ENCODE assay signal across 1 cellular context in genomic region chr19:35116085-35116801, GRCh38.
TF ChIP-seq lines count a peak whose summit lies in the region.

No MANE protein-coding gene starts in this region.

TF ChIP-seq in HepG2, 621 proteins besides CTCF, POLR2A, EP300 and RAD21:
- TF ChIP-seq KDM2A (CRISPR knock-in tag; IDR thresholded peaks at IDR 0.05; ENCODE audit: borderline replicate concordance, low read depth) = no peak
- TF ChIP-seq SNAPC4 (CRISPR knock-in tag; IDR thresholded peaks at IDR 0.05) = no peak
- no peak for TF ChIP-seq BRCA1 (CRISPR knock-in tag; IDR thresholded peaks at IDR 0.05)
- TF ChIP-seq ZNF501 (CRISPR knock-in tag; IDR thresholded peaks at IDR 0.05) = peak; percentile 24; the same call in 1 of the 2 replicates
- TF ChIP-seq NBN (conservative IDR thresholded peaks at IDR 0.05) = no peak
- TF ChIP-seq ZFY (CRISPR knock-in tag; IDR thresholded peaks at IDR 0.05) = no peak
- TF ChIP-seq ZNF572 (CRISPR knock-in tag; IDR thresholded peaks at IDR 0.05) = 0 out of 2 replicates have a peak, but pooled peaks have one; percentile 62
- peak; percentile 45; the same call in 1 of the 2 replicates for TF ChIP-seq ZFP91 (CRISPR knock-in tag; IDR thresholded peaks at IDR 0.05; ENCODE audit: borderline replicate concordance)
- TF ChIP-seq ZNF616 (CRISPR knock-in tag; IDR thresholded peaks at IDR 0.05; ENCODE audit: low read depth) = no peak
- no peak for TF ChIP-seq RERE (CRISPR knock-in tag; IDR thresholded peaks at IDR 0.05; ENCODE audit: low read depth)
- TF ChIP-seq TMF1 (CRISPR knock-in tag; IDR thresholded peaks at IDR 0.05; ENCODE audit: low read depth) = no peak
- no peak for TF ChIP-seq ATAD3A (CRISPR knock-in tag; IDR thresholded peaks at IDR 0.05)
- no peak for TF ChIP-seq IKZF5 (CRISPR knock-in tag; IDR thresholded peaks at IDR 0.05)
- TF ChIP-seq ZNF234 (CRISPR knock-in tag; conservative IDR thresholded peaks at IDR 0.05) = no peak
